In genomic region chr2:25832897-25833296, GRCh38 we compare ENCODE assay signal across 1 cellular context.
TF ChIP-seq lines count a peak whose summit lies in the region.

No MANE protein-coding gene starts in this region.

TF ChIP-seq in HepG2, 621 proteins besides CTCF, POLR2A, EP300 and RAD21:
- TF ChIP-seq FOSL2 (CRISPR knock-in tag; IDR thresholded peaks at IDR 0.05) = no peak
- no peak for TF ChIP-seq ZNF687 (CRISPR knock-in tag; IDR thresholded peaks at IDR 0.05)
- no peak for TF ChIP-seq GLI4 (CRISPR knock-in tag; IDR thresholded peaks at IDR 0.05; ENCODE audit: borderline replicate concordance)
- no peak for TF ChIP-seq ZNF839 (CRISPR knock-in tag; IDR thresholded peaks at IDR 0.05; ENCODE audit: borderline replicate concordance)
- TF ChIP-seq MTF2 (CRISPR knock-in tag; IDR thresholded peaks at IDR 0.05; ENCODE audit: borderline replicate concordance) = no peak
- TF ChIP-seq, protein P1, sequence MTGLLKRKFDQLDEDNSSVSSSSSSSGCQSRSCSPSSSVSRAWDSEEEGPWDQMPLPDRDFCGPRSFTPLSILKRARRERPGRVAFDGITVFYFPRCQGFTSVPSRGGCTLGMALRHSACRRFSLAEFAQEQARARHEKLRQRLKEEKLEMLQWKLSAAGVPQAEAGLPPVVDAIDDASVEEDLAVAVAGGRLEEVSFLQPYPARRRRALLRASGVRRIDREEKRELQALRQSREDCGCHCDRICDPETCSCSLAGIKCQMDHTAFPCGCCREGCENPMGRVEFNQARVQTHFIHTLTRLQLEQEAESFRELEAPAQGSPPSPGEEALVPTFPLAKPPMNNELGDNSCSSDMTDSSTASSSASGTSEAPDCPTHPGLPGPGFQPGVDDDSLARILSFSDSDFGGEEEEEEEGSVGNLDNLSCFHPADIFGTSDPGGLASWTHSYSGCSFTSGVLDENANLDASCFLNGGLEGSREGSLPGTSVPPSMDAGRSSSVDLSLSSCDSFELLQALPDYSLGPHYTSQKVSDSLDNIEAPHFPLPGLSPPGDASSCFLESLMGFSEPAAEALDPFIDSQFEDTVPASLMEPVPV (CRISPR knock-in tag; IDR thresholded peaks at IDR 0.05) = no peak
- TF ChIP-seq SNAPC2 (CRISPR knock-in tag; IDR thresholded peaks at IDR 0.05) = no peak
- TF ChIP-seq KDM4B (CRISPR knock-in tag; IDR thresholded peaks at IDR 0.05) = no peak
- TF ChIP-seq ARID3A (IDR thresholded peaks at IDR 0.05; ENCODE audit: low read depth, low read length) = no peak
- no peak for TF ChIP-seq CREB1 (IDR thresholded peaks at IDR 0.05)
- no peak for TF ChIP-seq CREB1 (CRISPR knock-in tag; IDR thresholded peaks at IDR 0.05)
- TF ChIP-seq REXO4 (CRISPR knock-in tag; IDR thresholded peaks at IDR 0.05; ENCODE audit: borderline replicate concordance) = no peak
- TF ChIP-seq, protein P2, sequence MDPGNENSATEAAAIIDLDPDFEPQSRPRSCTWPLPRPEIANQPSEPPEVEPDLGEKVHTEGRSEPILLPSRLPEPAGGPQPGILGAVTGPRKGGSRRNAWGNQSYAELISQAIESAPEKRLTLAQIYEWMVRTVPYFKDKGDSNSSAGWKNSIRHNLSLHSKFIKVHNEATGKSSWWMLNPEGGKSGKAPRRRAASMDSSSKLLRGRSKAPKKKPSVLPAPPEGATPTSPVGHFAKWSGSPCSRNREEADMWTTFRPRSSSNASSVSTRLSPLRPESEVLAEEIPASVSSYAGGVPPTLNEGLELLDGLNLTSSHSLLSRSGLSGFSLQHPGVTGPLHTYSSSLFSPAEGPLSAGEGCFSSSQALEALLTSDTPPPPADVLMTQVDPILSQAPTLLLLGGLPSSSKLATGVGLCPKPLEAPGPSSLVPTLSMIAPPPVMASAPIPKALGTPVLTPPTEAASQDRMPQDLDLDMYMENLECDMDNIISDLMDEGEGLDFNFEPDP (CRISPR knock-in tag; conservative IDR thresholded peaks at IDR 0.05) = no peak
- no peak for TF ChIP-seq ZNF431 (CRISPR knock-in tag; IDR thresholded peaks at IDR 0.05; ENCODE audit: borderline replicate concordance, low read depth)
- no peak for TF ChIP-seq RBM22 (optimal IDR thresholded peaks at IDR 0.05; ENCODE audit: low read length)
- TF ChIP-seq GPN1 (CRISPR knock-in tag; IDR thresholded peaks at IDR 0.05; ENCODE audit: borderline replicate concordance) = no peak
- no peak for TF ChIP-seq KMT2A (CRISPR knock-in tag; IDR thresholded peaks at IDR 0.05)
- no peak for TF ChIP-seq YEATS2 (CRISPR knock-in tag; IDR thresholded peaks at IDR 0.05; ENCODE audit: borderline replicate concordance)
- no peak for TF ChIP-seq ZSCAN29 (CRISPR knock-in tag; conservative IDR thresholded peaks at IDR 0.05)
- TF ChIP-seq MAFG (CRISPR knock-in tag; IDR thresholded peaks at IDR 0.05) = no peak
- TF ChIP-seq BCL6 (CRISPR knock-in tag; IDR thresholded peaks at IDR 0.05) = no peak
